1 cellular context compared by ENCODE assay signal in the genomic region with DNA sequence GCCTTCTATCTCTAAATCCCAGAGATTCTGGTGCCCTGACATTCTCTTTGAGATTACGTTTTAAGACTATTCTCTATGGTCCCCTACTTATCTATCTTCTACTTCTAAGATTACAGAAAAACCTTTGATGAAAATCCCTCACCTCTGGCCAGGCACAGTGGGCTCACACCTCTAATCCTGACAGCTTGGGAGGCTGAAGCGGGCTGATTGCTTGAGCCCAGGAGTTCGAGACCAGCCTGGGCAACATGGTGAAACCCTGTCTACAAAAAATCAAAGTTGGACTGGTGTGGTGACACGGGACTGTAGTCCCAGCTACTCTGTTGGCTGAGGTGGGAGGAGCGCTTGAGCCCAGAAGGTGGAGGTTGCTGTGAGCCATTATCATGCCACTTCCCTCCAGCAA.
TF ChIP-seq lines count a peak whose summit lies in the region.

No MANE protein-coding gene starts in this region.

TF ChIP-seq in GM12891, 5 proteins besides CTCF, POLR2A, EP300 and RAD21:
- no peak for TF ChIP-seq TAF1 (IDR thresholded peaks at IDR 0.05; ENCODE audit: low read depth, low read length)
- no peak for TF ChIP-seq POLR2AphosphoS5 (IDR thresholded peaks at IDR 0.05; ENCODE audit: low read depth, low read length)
- TF ChIP-seq PAX5 (IDR thresholded peaks at IDR 0.05; ENCODE audit: insufficient read depth, low read length, severe bottlenecking) = no peak
- no peak for TF ChIP-seq POU2F2 (IDR thresholded peaks at IDR 0.05; ENCODE audit: low read depth, low read length)
- TF ChIP-seq SPI1 (IDR thresholded peaks at IDR 0.05; ENCODE audit: low read depth, low read length) = 0 out of 2 replicates have a peak, but pooled peaks have one; percentile 11
